1 cellular context compared by ENCODE assay signal in genomic region chr12:54280401-54281260, GRCh38.
TF ChIP-seq lines count a peak whose summit lies in the region.

Gene HNRNPA1 (plus strand): TSS chr12:54280726. CDS start chr12:54280808, 82 bp downstream.

TF ChIP-seq in K562, 482 proteins besides CTCF, POLR2A, EP300 and RAD21 (continued from another document and continues in another):
- TF ChIP-seq SIN3A (IDR thresholded peaks at IDR 0.05; ENCODE audit: borderline replicate concordance in 2 of 2, control insufficient read depth in 1 of 2, low read depth in 2 of 2, low read length in 2 of 2) (peak in 1 of 2 experiments; percentile 52; a peak in 1 of 4 replicates), CEBPZ (IDR thresholded peaks at IDR 0.05; ENCODE audit: borderline replicate concordance, low read depth, low read length) (peak; percentile 86; the same call in 1 of the 2 replicates), BACH1 (tag; IDR thresholded peaks at IDR 0.05) (peak; percentile 54; the same call in 1 of the 2 replicates), NFE2 (IDR thresholded peaks at IDR 0.05; ENCODE audit: low read depth) (no peak; the same call in 1 of the 2 replicates), TBL1XR1 (IDR thresholded peaks at IDR 0.05; ENCODE audit: low read length in 2 of 2) (0 out of 4 replicates have a peak, but pooled peaks of 1 of the 2 experiments have one; percentile 6), NR4A1 (CRISPR knock-in tag; IDR thresholded peaks at IDR 0.05) (peak; percentile 25; the same call in 1 of the 2 replicates), NR4A1 (tag; IDR thresholded peaks at IDR 0.05) (no peak), GABPB2 (CRISPR knock-in tag; conservative IDR thresholded peaks at IDR 0.05) (no peak), POLR2G (IDR thresholded peaks at IDR 0.05; ENCODE audit: low read depth, low read length) (peak; percentile 81), SREBF1 (IDR thresholded peaks at IDR 0.05; ENCODE audit: borderline replicate concordance, low read depth, low read length) (no peak), GTF2B (IDR thresholded peaks at IDR 0.05; ENCODE audit: extremely low read depth, insufficient read length) (peak; percentile 97), NEUROD1 (IDR thresholded peaks at IDR 0.05; ENCODE audit: borderline replicate concordance, low read depth, low read length, partially characterized antibody) (peak; percentile 97), MGA (IDR thresholded peaks at IDR 0.05) (peak; percentile 74), ZNF444 (CRISPR knock-in tag; IDR thresholded peaks at IDR 0.05) (no peak), NR1H2 (CRISPR knock-in tag; IDR thresholded peaks at IDR 0.05) (peak; percentile 88; the same call in 1 of the 2 replicates), ZNF239 (CRISPR knock-in tag; IDR thresholded peaks at IDR 0.05) (peak; percentile 10; the same call in 1 of the 2 replicates), ZBTB11 (CRISPR knock-in tag; IDR thresholded peaks at IDR 0.05) (peak in 1 of 3 experiments; percentile 72; a peak in 2 of 6 replicates), HNRNPUL1 (IDR thresholded peaks at IDR 0.05; ENCODE audit: low read length) (no peak), CEBPG (CRISPR knock-in tag; IDR thresholded peaks at IDR 0.05) (peak; percentile 44; the same call in 1 of the 2 replicates), CEBPG (tag; conservative IDR thresholded peaks at IDR 0.05 in 1 of 2, IDR thresholded peaks at IDR 0.05 in 1 of 2) (peak in 1 of 2 experiments; percentile 89; a peak in 2 of 4 replicates), ZNF124 (CRISPR knock-in tag; IDR thresholded peaks at IDR 0.05) (no peak), CSDE1 (IDR thresholded peaks at IDR 0.05) (peak in 1 of 2 experiments; percentile 45; a peak in 1 of 4 replicates), ZBTB12 (CRISPR knock-in tag; IDR thresholded peaks at IDR 0.05) (peak; percentile 72), ID3 (CRISPR knock-in tag; IDR thresholded peaks at IDR 0.05) (no peak), ID3 (tag; IDR thresholded peaks at IDR 0.05) (peak; percentile 45; the same call in 1 of the 2 replicates), ZNF644 (tag; IDR thresholded peaks at IDR 0.05; ENCODE audit: low read depth) (no peak), HNRNPH1 (optimal IDR thresholded peaks at IDR 0.05; ENCODE audit: low read depth, low read length) (no peak), JUN (IDR thresholded peaks at IDR 0.05; ENCODE audit: borderline replicate concordance, low read depth, low read length) (peak; percentile 17; the same call in 1 of the 2 replicates), JUN (CRISPR knock-in tag; IDR thresholded peaks at IDR 0.05; ENCODE audit: borderline replicate concordance) (no peak), BRCA1 (IDR thresholded peaks at IDR 0.05) (no peak), BRCA1 (CRISPR knock-in tag; IDR thresholded peaks at IDR 0.05) (no peak), CTCFL (IDR thresholded peaks at IDR 0.05; ENCODE audit: borderline replicate concordance, insufficient read depth, low read depth, low read length, poor library complexity, severe bottlenecking) (no peak), ZNF134 (CRISPR knock-in tag; conservative IDR thresholded peaks at IDR 0.05) (0 out of 2 replicates have a peak, but pooled peaks have one; percentile 1)
